In the genomic region with DNA sequence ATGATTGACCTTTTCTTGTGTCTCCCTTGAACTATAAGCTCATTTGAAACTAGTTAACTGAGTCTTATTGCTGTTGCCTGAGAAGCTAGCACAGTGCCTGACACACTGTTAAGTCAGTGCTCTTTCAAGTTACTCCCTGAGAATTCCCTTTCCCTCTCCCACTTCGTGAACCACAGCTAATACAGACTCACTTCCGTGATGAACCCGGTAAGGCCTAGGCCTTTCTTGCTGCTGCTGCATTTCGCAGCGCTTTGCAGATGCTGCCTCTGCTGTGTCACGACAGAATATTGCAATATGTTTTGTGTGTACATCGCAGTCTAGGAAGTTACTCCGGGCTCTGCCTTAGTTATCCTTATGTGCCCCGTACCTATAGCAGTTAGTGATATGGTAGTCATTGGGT, we compare ENCODE assay signal across 1 cellular context.
TF ChIP-seq lines count a peak whose summit lies in the region.

No MANE protein-coding gene starts in this region.

TF ChIP-seq in GM23338, 12 proteins besides CTCF, POLR2A, EP300 and RAD21 (continued from another document):
- TF ChIP-seq, protein P1, sequence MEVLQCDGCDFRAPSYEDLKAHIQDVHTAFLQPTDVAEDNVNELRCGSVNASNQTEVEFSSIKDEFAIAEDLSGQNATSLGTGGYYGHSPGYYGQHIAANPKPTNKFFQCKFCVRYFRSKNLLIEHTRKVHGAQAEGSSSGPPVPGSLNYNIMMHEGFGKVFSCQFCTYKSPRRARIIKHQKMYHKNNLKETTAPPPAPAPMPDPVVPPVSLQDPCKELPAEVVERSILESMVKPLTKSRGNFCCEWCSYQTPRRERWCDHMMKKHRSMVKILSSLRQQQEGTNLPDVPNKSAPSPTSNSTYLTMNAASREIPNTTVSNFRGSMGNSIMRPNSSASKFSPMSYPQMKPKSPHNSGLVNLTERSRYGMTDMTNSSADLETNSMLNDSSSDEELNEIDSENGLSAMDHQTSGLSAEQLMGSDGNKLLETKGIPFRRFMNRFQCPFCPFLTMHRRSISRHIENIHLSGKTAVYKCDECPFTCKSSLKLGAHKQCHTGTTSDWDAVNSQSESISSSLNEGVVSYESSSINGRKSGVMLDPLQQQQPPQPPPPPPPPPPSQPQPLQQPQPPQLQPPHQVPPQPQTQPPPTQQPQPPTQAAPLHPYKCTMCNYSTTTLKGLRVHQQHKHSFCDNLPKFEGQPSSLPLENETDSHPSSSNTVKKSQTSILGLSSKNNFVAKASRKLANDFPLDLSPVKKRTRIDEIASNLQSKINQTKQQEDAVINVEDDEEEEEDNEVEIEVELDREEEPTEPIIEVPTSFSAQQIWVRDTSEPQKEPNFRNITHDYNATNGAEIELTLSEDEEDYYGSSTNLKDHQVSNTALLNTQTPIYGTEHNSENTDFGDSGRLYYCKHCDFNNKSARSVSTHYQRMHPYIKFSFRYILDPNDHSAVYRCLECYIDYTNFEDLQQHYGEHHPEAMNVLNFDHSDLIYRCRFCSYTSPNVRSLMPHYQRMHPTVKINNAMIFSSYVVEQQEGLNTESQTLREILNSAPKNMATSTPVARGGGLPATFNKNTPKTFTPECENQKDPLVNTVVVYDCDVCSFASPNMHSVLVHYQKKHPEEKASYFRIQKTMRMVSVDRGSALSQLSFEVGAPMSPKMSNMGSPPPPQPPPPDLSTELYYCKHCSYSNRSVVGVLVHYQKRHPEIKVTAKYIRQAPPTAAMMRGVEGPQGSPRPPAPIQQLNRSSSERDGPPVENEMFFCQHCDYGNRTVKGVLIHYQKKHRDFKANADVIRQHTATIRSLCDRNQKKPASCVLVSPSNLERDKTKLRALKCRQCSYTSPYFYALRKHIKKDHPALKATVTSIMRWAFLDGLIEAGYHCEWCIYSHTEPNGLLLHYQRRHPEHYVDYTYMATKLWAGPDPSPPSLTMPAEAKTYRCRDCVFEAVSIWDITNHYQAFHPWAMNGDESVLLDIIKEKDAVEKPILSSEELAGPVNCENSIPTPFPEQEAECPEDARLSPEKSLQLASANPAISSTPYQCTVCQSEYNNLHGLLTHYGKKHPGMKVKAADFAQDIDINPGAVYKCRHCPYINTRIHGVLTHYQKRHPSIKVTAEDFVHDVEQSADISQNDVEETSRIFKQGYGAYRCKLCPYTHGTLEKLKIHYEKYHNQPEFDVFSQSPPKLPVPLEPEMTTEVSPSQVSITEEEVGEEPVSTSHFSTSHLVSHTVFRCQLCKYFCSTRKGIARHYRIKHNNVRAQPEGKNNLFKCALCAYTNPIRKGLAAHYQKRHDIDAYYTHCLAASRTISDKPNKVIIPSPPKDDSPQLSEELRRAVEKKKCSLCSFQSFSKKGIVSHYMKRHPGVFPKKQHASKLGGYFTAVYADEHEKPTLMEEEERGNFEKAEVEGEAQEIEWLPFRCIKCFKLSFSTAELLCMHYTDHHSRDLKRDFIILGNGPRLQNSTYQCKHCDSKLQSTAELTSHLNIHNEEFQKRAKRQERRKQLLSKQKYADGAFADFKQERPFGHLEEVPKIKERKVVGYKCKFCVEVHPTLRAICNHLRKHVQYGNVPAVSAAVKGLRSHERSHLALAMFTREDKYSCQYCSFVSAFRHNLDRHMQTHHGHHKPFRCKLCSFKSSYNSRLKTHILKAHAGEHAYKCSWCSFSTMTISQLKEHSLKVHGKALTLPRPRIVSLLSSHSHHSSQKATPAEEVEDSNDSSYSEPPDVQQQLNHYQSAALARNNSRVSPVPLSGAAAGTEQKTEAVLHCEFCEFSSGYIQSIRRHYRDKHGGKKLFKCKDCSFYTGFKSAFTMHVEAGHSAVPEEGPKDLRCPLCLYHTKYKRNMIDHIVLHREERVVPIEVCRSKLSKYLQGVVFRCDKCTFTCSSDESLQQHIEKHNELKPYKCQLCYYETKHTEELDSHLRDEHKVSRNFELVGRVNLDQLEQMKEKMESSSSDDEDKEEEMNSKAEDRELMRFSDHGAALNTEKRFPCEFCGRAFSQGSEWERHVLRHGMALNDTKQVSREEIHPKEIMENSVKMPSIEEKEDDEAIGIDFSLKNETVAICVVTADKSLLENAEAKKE (CRISPR knock-in tag; IDR thresholded peaks at IDR 0.05) = no peak
- TF ChIP-seq ZNF114 (CRISPR knock-in tag; IDR thresholded peaks at IDR 0.05) (no peak), EZH2 (IDR thresholded peaks at IDR 0.05; ENCODE audit: low read depth, unreplicated experiment) (no peak), POLR2AphosphoS5 (IDR thresholded peaks at IDR 0.05; ENCODE audit: low read depth) (no peak)
- TF ChIP-seq, protein P2, sequence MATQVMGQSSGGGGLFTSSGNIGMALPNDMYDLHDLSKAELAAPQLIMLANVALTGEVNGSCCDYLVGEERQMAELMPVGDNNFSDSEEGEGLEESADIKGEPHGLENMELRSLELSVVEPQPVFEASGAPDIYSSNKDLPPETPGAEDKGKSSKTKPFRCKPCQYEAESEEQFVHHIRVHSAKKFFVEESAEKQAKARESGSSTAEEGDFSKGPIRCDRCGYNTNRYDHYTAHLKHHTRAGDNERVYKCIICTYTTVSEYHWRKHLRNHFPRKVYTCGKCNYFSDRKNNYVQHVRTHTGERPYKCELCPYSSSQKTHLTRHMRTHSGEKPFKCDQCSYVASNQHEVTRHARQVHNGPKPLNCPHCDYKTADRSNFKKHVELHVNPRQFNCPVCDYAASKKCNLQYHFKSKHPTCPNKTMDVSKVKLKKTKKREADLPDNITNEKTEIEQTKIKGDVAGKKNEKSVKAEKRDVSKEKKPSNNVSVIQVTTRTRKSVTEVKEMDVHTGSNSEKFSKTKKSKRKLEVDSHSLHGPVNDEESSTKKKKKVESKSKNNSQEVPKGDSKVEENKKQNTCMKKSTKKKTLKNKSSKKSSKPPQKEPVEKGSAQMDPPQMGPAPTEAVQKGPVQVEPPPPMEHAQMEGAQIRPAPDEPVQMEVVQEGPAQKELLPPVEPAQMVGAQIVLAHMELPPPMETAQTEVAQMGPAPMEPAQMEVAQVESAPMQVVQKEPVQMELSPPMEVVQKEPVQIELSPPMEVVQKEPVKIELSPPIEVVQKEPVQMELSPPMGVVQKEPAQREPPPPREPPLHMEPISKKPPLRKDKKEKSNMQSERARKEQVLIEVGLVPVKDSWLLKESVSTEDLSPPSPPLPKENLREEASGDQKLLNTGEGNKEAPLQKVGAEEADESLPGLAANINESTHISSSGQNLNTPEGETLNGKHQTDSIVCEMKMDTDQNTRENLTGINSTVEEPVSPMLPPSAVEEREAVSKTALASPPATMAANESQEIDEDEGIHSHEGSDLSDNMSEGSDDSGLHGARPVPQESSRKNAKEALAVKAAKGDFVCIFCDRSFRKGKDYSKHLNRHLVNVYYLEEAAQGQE (IDR thresholded peaks at IDR 0.05; ENCODE audit: unreplicated experiment) = no peak
